1 cellular context compared by ENCODE assay signal in genomic region chr2:215982465-215982875, GRCh38.
TF ChIP-seq lines count a peak whose summit lies in the region.

No MANE protein-coding gene starts in this region.

TF ChIP-seq in HepG2, 621 proteins besides CTCF, POLR2A, EP300 and RAD21 (continued from another document and continues in another):
- TF ChIP-seq ZNF704 (CRISPR knock-in tag; IDR thresholded peaks at IDR 0.05; ENCODE audit: borderline replicate concordance) (no peak), NFYC (CRISPR knock-in tag; IDR thresholded peaks at IDR 0.05) (peak; percentile 61), ZNF446 (CRISPR knock-in tag; IDR thresholded peaks at IDR 0.05) (no peak), SAFB2 (CRISPR knock-in tag; IDR thresholded peaks at IDR 0.05; ENCODE audit: borderline replicate concordance, low read depth) (no peak), NBN (conservative IDR thresholded peaks at IDR 0.05) (no peak), ZNF24 (IDR thresholded peaks at IDR 0.05) (no peak), PHF21A (CRISPR knock-in tag; IDR thresholded peaks at IDR 0.05) (0 out of 2 replicates have a peak, but pooled peaks have one; percentile 46), KDM2A (CRISPR knock-in tag; IDR thresholded peaks at IDR 0.05; ENCODE audit: borderline replicate concordance, low read depth) (peak; percentile 54), ZNF33A (CRISPR knock-in tag; IDR thresholded peaks at IDR 0.05; ENCODE audit: borderline replicate concordance) (no peak), PBX3 (CRISPR knock-in tag; IDR thresholded peaks at IDR 0.05; ENCODE audit: borderline replicate concordance) (no peak), ZNF709 (CRISPR knock-in tag; IDR thresholded peaks at IDR 0.05) (no peak), BATF2 (CRISPR knock-in tag; IDR thresholded peaks at IDR 0.05) (no peak), TEAD3 (CRISPR knock-in tag; optimal IDR thresholded peaks at IDR 0.05; ENCODE audit: borderline replicate concordance) (peak; percentile 66), ZNF513 (CRISPR knock-in tag; conservative IDR thresholded peaks at IDR 0.05) (no peak), GFI1 (CRISPR knock-in tag; IDR thresholded peaks at IDR 0.05; ENCODE audit: borderline replicate concordance) (no peak), REL (CRISPR knock-in tag; conservative IDR thresholded peaks at IDR 0.05) (no peak), ZNF570 (CRISPR knock-in tag; IDR thresholded peaks at IDR 0.05; ENCODE audit: borderline replicate concordance) (no peak), ZNF557 (CRISPR knock-in tag; IDR thresholded peaks at IDR 0.05) (no peak), ZNF713 (CRISPR knock-in tag; IDR thresholded peaks at IDR 0.05) (no peak), ZEB1 (IDR thresholded peaks at IDR 0.05; ENCODE audit: insufficient replicate concordance, low read depth) (no peak), GATAD2A (CRISPR knock-in tag; IDR thresholded peaks at IDR 0.05) (peak; percentile 88), ZNF878 (CRISPR knock-in tag; IDR thresholded peaks at IDR 0.05) (no peak), ZNF790 (CRISPR knock-in tag; IDR thresholded peaks at IDR 0.05; ENCODE audit: borderline replicate concordance) (no peak), ZNF530 (CRISPR knock-in tag; IDR thresholded peaks at IDR 0.05; ENCODE audit: low read depth) (no peak), STAT6 (CRISPR knock-in tag; IDR thresholded peaks at IDR 0.05; ENCODE audit: borderline replicate concordance) (no peak), GTF3A (CRISPR knock-in tag; conservative IDR thresholded peaks at IDR 0.05) (no peak), ZNF512B (CRISPR knock-in tag; IDR thresholded peaks at IDR 0.05; ENCODE audit: borderline replicate concordance) (no peak), ZNF33B (CRISPR knock-in tag; IDR thresholded peaks at IDR 0.05) (no peak), TFE3 (CRISPR knock-in tag; IDR thresholded peaks at IDR 0.05) (peak; percentile 39; the same call in 1 of the 2 replicates), ZNF761 (CRISPR knock-in tag; conservative IDR thresholded peaks at IDR 0.05) (no peak), POLR2AphosphoS5 (IDR thresholded peaks at IDR 0.05; ENCODE audit: low read depth, low read length) (no peak), ZNF772 (CRISPR knock-in tag; IDR thresholded peaks at IDR 0.05) (no peak), ZNF136 (CRISPR knock-in tag; IDR thresholded peaks at IDR 0.05; ENCODE audit: low read depth) (no peak), HIVEP1 (CRISPR knock-in tag; IDR thresholded peaks at IDR 0.05) (no peak), MATR3 (CRISPR knock-in tag; IDR thresholded peaks at IDR 0.05) (no peak), CENPX (CRISPR knock-in tag; IDR thresholded peaks at IDR 0.05) (no peak), ZKSCAN8 (CRISPR knock-in tag; IDR thresholded peaks at IDR 0.05; ENCODE audit: borderline replicate concordance) (peak; percentile 87), PHF20 (CRISPR knock-in tag; IDR thresholded peaks at IDR 0.05) (no peak), HNRNPL (IDR thresholded peaks at IDR 0.05; ENCODE audit: low read depth, low read length) (no peak), ZNF615 (CRISPR knock-in tag; IDR thresholded peaks at IDR 0.05; ENCODE audit: borderline replicate concordance) (no peak), ZNF274 (CRISPR knock-in tag; IDR thresholded peaks at IDR 0.05) (no peak), MTA1 (CRISPR knock-in tag; IDR thresholded peaks at IDR 0.05; ENCODE audit: borderline replicate concordance) (no peak)
- TF ChIP-seq, protein P1, sequence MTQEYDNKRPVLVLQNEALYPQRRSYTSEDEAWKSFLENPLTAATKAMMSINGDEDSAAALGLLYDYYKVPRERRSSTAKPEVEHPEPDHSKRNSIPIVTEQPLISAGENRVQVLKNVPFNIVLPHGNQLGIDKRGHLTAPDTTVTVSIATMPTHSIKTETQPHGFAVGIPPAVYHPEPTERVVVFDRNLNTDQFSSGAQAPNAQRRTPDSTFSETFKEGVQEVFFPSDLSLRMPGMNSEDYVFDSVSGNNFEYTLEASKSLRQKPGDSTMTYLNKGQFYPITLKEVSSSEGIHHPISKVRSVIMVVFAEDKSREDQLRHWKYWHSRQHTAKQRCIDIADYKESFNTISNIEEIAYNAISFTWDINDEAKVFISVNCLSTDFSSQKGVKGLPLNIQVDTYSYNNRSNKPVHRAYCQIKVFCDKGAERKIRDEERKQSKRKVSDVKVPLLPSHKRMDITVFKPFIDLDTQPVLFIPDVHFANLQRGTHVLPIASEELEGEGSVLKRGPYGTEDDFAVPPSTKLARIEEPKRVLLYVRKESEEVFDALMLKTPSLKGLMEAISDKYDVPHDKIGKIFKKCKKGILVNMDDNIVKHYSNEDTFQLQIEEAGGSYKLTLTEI (CRISPR knock-in tag; conservative IDR thresholded peaks at IDR 0.05): no peak
- TF ChIP-seq, protein P2, sequence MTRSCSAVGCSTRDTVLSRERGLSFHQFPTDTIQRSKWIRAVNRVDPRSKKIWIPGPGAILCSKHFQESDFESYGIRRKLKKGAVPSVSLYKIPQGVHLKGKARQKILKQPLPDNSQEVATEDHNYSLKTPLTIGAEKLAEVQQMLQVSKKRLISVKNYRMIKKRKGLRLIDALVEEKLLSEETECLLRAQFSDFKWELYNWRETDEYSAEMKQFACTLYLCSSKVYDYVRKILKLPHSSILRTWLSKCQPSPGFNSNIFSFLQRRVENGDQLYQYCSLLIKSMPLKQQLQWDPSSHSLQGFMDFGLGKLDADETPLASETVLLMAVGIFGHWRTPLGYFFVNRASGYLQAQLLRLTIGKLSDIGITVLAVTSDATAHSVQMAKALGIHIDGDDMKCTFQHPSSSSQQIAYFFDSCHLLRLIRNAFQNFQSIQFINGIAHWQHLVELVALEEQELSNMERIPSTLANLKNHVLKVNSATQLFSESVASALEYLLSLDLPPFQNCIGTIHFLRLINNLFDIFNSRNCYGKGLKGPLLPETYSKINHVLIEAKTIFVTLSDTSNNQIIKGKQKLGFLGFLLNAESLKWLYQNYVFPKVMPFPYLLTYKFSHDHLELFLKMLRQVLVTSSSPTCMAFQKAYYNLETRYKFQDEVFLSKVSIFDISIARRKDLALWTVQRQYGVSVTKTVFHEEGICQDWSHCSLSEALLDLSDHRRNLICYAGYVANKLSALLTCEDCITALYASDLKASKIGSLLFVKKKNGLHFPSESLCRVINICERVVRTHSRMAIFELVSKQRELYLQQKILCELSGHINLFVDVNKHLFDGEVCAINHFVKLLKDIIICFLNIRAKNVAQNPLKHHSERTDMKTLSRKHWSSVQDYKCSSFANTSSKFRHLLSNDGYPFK (CRISPR knock-in tag; IDR thresholded peaks at IDR 0.05; ENCODE audit: borderline replicate concordance): no peak
- TF ChIP-seq, protein P3, sequence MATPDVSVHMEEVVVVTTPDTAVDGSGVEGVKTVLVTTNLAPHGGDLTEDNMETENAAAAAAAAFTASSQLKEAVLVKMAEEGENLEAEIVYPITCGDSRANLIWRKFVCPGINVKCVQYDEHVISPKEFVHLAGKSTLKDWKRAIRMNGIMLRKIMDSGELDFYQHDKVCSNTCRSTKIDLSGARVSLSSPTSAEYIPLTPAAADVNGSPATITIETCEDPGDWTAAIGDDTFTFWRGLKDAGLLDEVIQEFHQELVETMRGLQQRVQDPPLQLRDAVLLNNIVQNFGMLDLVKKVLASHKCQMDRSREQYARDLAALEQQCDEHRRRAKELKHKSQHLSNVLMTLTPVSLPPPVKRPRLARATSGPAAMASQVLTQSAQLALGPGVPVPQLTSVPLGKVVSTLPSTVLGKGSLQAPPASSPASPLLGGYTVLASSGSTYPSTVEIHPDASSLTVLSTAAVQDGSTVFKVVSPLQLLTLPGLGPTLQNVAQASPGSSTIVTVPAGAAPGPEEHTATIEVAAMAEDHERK (CRISPR knock-in tag; IDR thresholded peaks at IDR 0.05; ENCODE audit: low read depth): no peak
- TF ChIP-seq, protein P4, sequence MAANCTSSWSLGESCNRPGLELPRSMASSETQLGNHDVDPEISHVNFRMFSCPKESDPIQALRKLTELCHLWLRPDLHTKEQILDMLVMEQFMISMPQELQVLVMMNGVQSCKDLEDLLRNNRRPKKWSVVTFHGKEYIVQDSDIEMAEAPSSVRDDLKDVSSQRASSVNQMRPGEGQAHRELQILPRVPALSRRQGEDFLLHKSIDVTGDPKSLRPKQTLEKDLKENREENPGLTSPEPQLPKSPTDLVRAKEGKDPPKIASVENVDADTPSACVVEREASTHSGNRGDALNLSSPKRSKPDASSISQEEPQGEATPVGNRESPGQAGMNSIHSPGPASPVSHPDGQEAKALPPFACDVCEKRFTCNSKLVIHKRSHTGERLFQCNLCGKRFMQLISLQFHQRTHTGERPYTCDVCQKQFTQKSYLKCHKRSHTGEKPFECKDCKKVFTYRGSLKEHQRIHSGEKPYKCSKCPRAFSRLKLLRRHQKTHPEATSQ (CRISPR knock-in tag; IDR thresholded peaks at IDR 0.05; ENCODE audit: borderline replicate concordance): peak; percentile 55; the same call in 1 of the 2 replicates
